9 cellular contexts compared by ENCODE assay signal in genomic region chr4:109434793-109435080, GRCh38. TPM values are rescaled to one million over a fixed set of nuclear protein-coding genes. Genes with fewer than 3 reads are reported as not detected.
DNase-seq lines count a peak whose midpoint lies in the region; ATAC-seq, FAIRE-seq and TF ChIP-seq lines count a peak whose summit lies in the region.
"Had no signal": no experiment of that assay in that cellular context is flagged by ENCODE, and none has a peak within 500 bp of the region (broad histone marks: within the 10 kb centered on the region; RNA-seq: fewer than 3 reads in every experiment).

No MANE protein-coding gene starts in this region.

- no peaks in the 10 kb centered on the region for H3K36me3 ChIP-seq in keratinocyte (ENCODE audit: control insufficient read depth in 2 of 2, extremely low read depth in 1 of 2, insufficient read depth in 2 of 2, low read length in 2 of 2)

- no peak for FAIRE-seq in keratinocyte (lab: Jason Lieb, UNC)
- FAIRE-seq: A204.1 had no signal

- H3K9me3 ChIP-seq in keratinocyte (ENCODE audit: control insufficient read depth, low read depth, low read length), result no peaks in the 10 kb centered on the region

- peaks cover 16% of the 10 kb centered on the region for H4K20me1 ChIP-seq in keratinocyte (ENCODE audit: control insufficient read depth, extremely low read depth, insufficient read depth, low read length)

- H3K79me2 ChIP-seq in keratinocyte (ENCODE audit: control insufficient read depth, insufficient read depth, low read length), result peaks cover 74% of the 10 kb centered on the region

- H3K4me3 ChIP-seq in keratinocyte (ENCODE audit: control insufficient read depth in 2 of 3, extremely low read depth in 1 of 3, insufficient read depth in 2 of 3, low read depth in 1 of 3, low read length in 3 of 3), result peak overlapping the region; percentile 65 to 92 (median 74)

- peaks cover 32% of the 10 kb centered on the region for H3K4me1 ChIP-seq in keratinocyte (ENCODE audit: control insufficient read depth, extremely low read depth, insufficient read depth, low read length)

- peaks cover 4% of the 10 kb centered on the region for H3K36me3 Mint-ChIP-seq in T-helper 1 cell treated with Interleukin-12 subunit alpha and Interleukin-12 subunit beta and Interleukin-4 antibody, amounts not matched to agents 30 μg/mL and 1 μg/mL, for 36 hours (ENCODE audit: low read depth)
- H3K36me3 Mint-ChIP-seq in activated naive CD8-positive, alpha-beta T cell treated with anti-CD3 and anti-CD28 coated beads for 36 hours, result peaks cover 17% of the 10 kb centered on the region

- peak overlapping the region; percentile 73 for H3K27ac Mint-ChIP-seq in T-helper 1 cell treated with Interleukin-12 subunit alpha and Interleukin-12 subunit beta and Interleukin-4 antibody, amounts not matched to agents 30 μg/mL and 1 μg/mL, for 36 hours
- peak overlapping the region; percentile 73 for H3K27ac Mint-ChIP-seq in activated naive CD8-positive, alpha-beta T cell treated with anti-CD3 and anti-CD28 coated beads for 36 hours

- H3K27me3 Mint-ChIP-seq in T-helper 1 cell treated with Interleukin-12 subunit alpha and Interleukin-12 subunit beta and Interleukin-4 antibody, amounts not matched to agents 30 μg/mL and 1 μg/mL, for 36 hours (ENCODE audit: low read depth), result no peaks in the 10 kb centered on the region
- no peaks in the 10 kb centered on the region for H3K27me3 Mint-ChIP-seq in activated naive CD8-positive, alpha-beta T cell treated with anti-CD3 and anti-CD28 coated beads for 36 hours

- no peak for ATAC-seq in HG02852 (IDR thresholded peaks at IDR 0.05; ENCODE audit: unreplicated experiment)
- ATAC-seq in GM21360 (IDR thresholded peaks at IDR 0.05; ENCODE audit: unreplicated experiment), result no peak

- TF ChIP-seq CTCF in keratinocyte (optimal IDR thresholded peaks at IDR 0.05 in 1 of 3, IDR thresholded peaks at IDR 0.05 in 1 of 3, conservative IDR thresholded peaks at IDR 0.05 in 1 of 3; ENCODE audit: extremely low read depth in 1 of 3, insufficient read depth in 2 of 3, low read length in 3 of 3), result no peak

- peak overlapping the region; percentile 94 for H3K9ac ChIP-seq in keratinocyte (ENCODE audit: control insufficient read depth, extremely low read depth, insufficient read depth, low read length)

- no peaks in the 10 kb centered on the region for H3K27me3 ChIP-seq in keratinocyte (ENCODE audit: control insufficient read depth, extremely low read depth, insufficient read depth, low read length)

- dilution Hi-C loops in keratinocyte (cut with MboI; ENCODE audit: extremely low pct_ligation_motif_present, low sequenced_read_pairs), result loop anchor here (25.0 kb wide), 1 partner anchor 553 kb away; no protein-coding TSS in a partner anchor

- H3K4me1 Mint-ChIP-seq in T-helper 1 cell treated with Interleukin-12 subunit alpha and Interleukin-12 subunit beta and Interleukin-4 antibody, amounts not matched to agents 30 μg/mL and 1 μg/mL, for 36 hours (ENCODE audit: low read depth), result peaks cover 46% of the 10 kb centered on the region
- peaks cover 52% of the 10 kb centered on the region for H3K4me1 Mint-ChIP-seq in activated naive CD8-positive, alpha-beta T cell treated with anti-CD3 and anti-CD28 coated beads for 36 hours

- H3K27ac ChIP-seq in keratinocyte (ENCODE audit: control insufficient read depth, insufficient read depth, low read length) (peak overlapping the region; percentile 87), substantia nigra (ENCODE audit: low read depth, low read length, poor library complexity, severe bottlenecking) (peak overlapping the region; percentile 73)

- DNase-seq in T-helper 1 cell (no peak), keratinocyte (ENCODE audit: low read depth, low spot score) (no peak), substantia nigra (lab: John Stamatoyannopoulos, UW) (no peak)
- no peak for DNase-seq in activated naive CD8-positive, alpha-beta T cell treated with anti-CD3 and anti-CD28 coated beads for 36 hours
- no peak for DNase-seq in stimulated activated naive CD4-positive, alpha-beta T cell (lab: John Stamatoyannopoulos, UW)

- no peaks in the 10 kb centered on the region for H3K9me3 Mint-ChIP-seq in T-helper 1 cell treated with Interleukin-12 subunit alpha and Interleukin-12 subunit beta and Interleukin-4 antibody, amounts not matched to agents 30 μg/mL and 1 μg/mL, for 36 hours
- H3K9me3 Mint-ChIP-seq in activated naive CD8-positive, alpha-beta T cell treated with anti-CD3 and anti-CD28 coated beads for 36 hours, result no peaks in the 10 kb centered on the region

- H2AFZ ChIP-seq in keratinocyte (ENCODE audit: control insufficient read depth, low read length), result no peak overlapping the region

- H3K4me3 Mint-ChIP-seq in T-helper 1 cell treated with Interleukin-12 subunit alpha and Interleukin-12 subunit beta and Interleukin-4 antibody, amounts not matched to agents 30 μg/mL and 1 μg/mL, for 36 hours, result peak overlapping the region; percentile 84
- peak overlapping the region; percentile 86 for H3K4me3 Mint-ChIP-seq in activated naive CD8-positive, alpha-beta T cell treated with anti-CD3 and anti-CD28 coated beads for 36 hours

- no peaks in the 10 kb centered on the region for H3K9me1 ChIP-seq in keratinocyte (ENCODE audit: control insufficient read depth, extremely low read depth, insufficient read depth, low read length)

- peak overlapping the region; percentile 81 for H3K4me2 ChIP-seq in keratinocyte (ENCODE audit: control insufficient read depth, extremely low read depth, insufficient read depth, low read depth, low read length)

RNA-seq across cellular contexts. Expression of gene SEC24B, which starts 1.1 kb away (rescaled TPM):
- total RNA-seq in activated naive CD8-positive, alpha-beta T cell treated with anti-CD3 and anti-CD28 coated beads for 36 hours, result 10 to 100 TPM; 22.9 to 23.9 TPM
- polyA plus RNA-seq in keratinocyte, result 47.6 to 53.4 TPM (median 50.9 TPM) in 3 replicates
- 10.0 TPM for polyA plus RNA-seq in keratinocyte (2011; ENCODE audit: low read depth)
- polyA plus RNA-seq in keratinocyte (2011; cell fraction: cytosol; rRNA removed), result 29.0 and 60.9 TPM in 2 replicates
- polyA plus RNA-seq in keratinocyte (2011; cell fraction: nucleus; rRNA removed), result 74.7 and 82.3 TPM in 2 replicates
- polyA plus RNA-seq in keratinocyte (2012; ENCODE audit: low replicate concordance), result 21.7 and 23.2 TPM in 2 replicates
- 61.7 to 135 TPM (median 131 TPM) in 3 replicates for polyA minus RNA-seq in keratinocyte
- 33.8 TPM for polyA minus RNA-seq in keratinocyte (2011; cell fraction: cytosol; rRNA and poly(A)+ RNA removed)
- polyA minus RNA-seq in keratinocyte (2011; cell fraction: nucleus; rRNA and poly(A)+ RNA removed), result 62.5 and 97.5 TPM in 2 replicates
